Comparison of ENCODE assay signal across 1 cellular context in genomic region chr2:240136013-240136670, GRCh38.
TF ChIP-seq lines count a peak whose summit lies in the region.

TSS of gene COPS9 (minus strand) at chr2:240136305. CDS start at chr2:240136284, 21 bp downstream.

TF ChIP-seq in WTC11, 78 proteins besides CTCF, POLR2A, EP300 and RAD21 (continued from another document and continues in another):
- TF ChIP-seq ZNF671 (CRISPR knock-in tag; IDR thresholded peaks at IDR 0.05): no peak
- TF ChIP-seq OVOL2 (CRISPR knock-in tag; IDR thresholded peaks at IDR 0.05; ENCODE audit: borderline replicate concordance): no peak
- no peak for TF ChIP-seq STAT6 (CRISPR knock-in tag; conservative IDR thresholded peaks at IDR 0.05; ENCODE audit: low read depth)
- TF ChIP-seq CBFB (CRISPR knock-in tag; IDR thresholded peaks at IDR 0.05; ENCODE audit: low read depth): no peak
- TF ChIP-seq, protein P1, sequence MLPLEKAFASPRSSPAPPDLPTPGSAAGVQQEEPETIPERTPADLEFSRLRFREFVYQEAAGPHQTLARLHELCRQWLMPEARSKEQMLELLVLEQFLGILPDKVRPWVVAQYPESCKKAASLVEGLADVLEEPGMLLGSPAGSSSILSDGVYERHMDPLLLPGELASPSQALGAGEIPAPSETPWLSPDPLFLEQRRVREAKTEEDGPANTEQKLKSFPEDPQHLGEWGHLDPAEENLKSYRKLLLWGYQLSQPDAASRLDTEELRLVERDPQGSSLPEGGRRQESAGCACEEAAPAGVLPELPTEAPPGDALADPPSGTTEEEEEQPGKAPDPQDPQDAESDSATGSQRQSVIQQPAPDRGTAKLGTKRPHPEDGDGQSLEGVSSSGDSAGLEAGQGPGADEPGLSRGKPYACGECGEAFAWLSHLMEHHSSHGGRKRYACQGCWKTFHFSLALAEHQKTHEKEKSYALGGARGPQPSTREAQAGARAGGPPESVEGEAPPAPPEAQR (CRISPR knock-in tag; IDR thresholded peaks at IDR 0.05): no peak
- TF ChIP-seq NR1H2 (CRISPR knock-in tag; IDR thresholded peaks at IDR 0.05): 0 out of 2 replicates have a peak, but pooled peaks have one; percentile 17
- TF ChIP-seq, protein P2, sequence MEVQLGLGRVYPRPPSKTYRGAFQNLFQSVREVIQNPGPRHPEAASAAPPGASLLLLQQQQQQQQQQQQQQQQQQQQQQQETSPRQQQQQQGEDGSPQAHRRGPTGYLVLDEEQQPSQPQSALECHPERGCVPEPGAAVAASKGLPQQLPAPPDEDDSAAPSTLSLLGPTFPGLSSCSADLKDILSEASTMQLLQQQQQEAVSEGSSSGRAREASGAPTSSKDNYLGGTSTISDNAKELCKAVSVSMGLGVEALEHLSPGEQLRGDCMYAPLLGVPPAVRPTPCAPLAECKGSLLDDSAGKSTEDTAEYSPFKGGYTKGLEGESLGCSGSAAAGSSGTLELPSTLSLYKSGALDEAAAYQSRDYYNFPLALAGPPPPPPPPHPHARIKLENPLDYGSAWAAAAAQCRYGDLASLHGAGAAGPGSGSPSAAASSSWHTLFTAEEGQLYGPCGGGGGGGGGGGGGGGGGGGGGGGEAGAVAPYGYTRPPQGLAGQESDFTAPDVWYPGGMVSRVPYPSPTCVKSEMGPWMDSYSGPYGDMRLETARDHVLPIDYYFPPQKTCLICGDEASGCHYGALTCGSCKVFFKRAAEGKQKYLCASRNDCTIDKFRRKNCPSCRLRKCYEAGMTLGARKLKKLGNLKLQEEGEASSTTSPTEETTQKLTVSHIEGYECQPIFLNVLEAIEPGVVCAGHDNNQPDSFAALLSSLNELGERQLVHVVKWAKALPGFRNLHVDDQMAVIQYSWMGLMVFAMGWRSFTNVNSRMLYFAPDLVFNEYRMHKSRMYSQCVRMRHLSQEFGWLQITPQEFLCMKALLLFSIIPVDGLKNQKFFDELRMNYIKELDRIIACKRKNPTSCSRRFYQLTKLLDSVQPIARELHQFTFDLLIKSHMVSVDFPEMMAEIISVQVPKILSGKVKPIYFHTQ (CRISPR knock-in tag; IDR thresholded peaks at IDR 0.05): 0 out of 2 replicates have a peak, but pooled peaks have one; percentile 41
- TF ChIP-seq ZBTB21 (CRISPR knock-in tag; IDR thresholded peaks at IDR 0.05; ENCODE audit: borderline replicate concordance): peak; percentile 88
- no peak for TF ChIP-seq ZNF396 (CRISPR knock-in tag; IDR thresholded peaks at IDR 0.05; ENCODE audit: borderline replicate concordance)
- no peak for TF ChIP-seq NFE2L1 (CRISPR knock-in tag; IDR thresholded peaks at IDR 0.05)
- TF ChIP-seq, protein P3, sequence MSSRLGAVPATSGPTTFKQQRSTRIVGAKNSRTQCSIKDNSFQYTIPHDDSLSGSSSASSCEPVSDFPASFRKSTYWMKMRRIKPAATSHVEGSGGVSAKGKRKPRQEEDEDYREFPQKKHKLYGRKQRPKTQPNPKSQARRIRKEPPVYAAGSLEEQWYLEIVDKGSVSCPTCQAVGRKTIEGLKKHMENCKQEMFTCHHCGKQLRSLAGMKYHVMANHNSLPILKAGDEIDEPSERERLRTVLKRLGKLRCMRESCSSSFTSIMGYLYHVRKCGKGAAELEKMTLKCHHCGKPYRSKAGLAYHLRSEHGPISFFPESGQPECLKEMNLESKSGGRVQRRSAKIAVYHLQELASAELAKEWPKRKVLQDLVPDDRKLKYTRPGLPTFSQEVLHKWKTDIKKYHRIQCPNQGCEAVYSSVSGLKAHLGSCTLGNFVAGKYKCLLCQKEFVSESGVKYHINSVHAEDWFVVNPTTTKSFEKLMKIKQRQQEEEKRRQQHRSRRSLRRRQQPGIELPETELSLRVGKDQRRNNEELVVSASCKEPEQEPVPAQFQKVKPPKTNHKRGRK (CRISPR knock-in tag; IDR thresholded peaks at IDR 0.05; ENCODE audit: borderline replicate concordance): no peak
- TF ChIP-seq NFYB (CRISPR knock-in tag; conservative IDR thresholded peaks at IDR 0.05; ENCODE audit: low read depth): no peak
- TF ChIP-seq ZNF317 (CRISPR knock-in tag; IDR thresholded peaks at IDR 0.05; ENCODE audit: borderline replicate concordance, low read depth): no peak
- no peak for TF ChIP-seq TEAD4 (CRISPR knock-in tag; IDR thresholded peaks at IDR 0.05)
- no peak for TF ChIP-seq MXD4 (CRISPR knock-in tag; IDR thresholded peaks at IDR 0.05; ENCODE audit: borderline replicate concordance)
- TF ChIP-seq TP53 (CRISPR knock-in tag; IDR thresholded peaks at IDR 0.05): no peak
- TF ChIP-seq ZNF263 (CRISPR knock-in tag; IDR thresholded peaks at IDR 0.05; ENCODE audit: low read depth): no peak
- no peak for TF ChIP-seq JUN (CRISPR knock-in tag; IDR thresholded peaks at IDR 0.05)
- TF ChIP-seq ZNF425 (CRISPR knock-in tag; conservative IDR thresholded peaks at IDR 0.05): no peak
- TF ChIP-seq NR2C2 (CRISPR knock-in tag; IDR thresholded peaks at IDR 0.05): no peak
- no peak for TF ChIP-seq ZNF423 (CRISPR knock-in tag; IDR thresholded peaks at IDR 0.05)
- no peak for TF ChIP-seq RORB (CRISPR knock-in tag; IDR thresholded peaks at IDR 0.05)
- no peak for TF ChIP-seq KAT7 (CRISPR knock-in tag; IDR thresholded peaks at IDR 0.05; ENCODE audit: borderline replicate concordance)
- no peak for TF ChIP-seq SOX15 (CRISPR knock-in tag; IDR thresholded peaks at IDR 0.05)
- TF ChIP-seq ZNF281 (CRISPR knock-in tag; IDR thresholded peaks at IDR 0.05): no peak
- TF ChIP-seq IRF2 (CRISPR knock-in tag; IDR thresholded peaks at IDR 0.05; ENCODE audit: borderline replicate concordance, low read depth): no peak
- no peak for TF ChIP-seq ELF4 (CRISPR knock-in tag; IDR thresholded peaks at IDR 0.05; ENCODE audit: low read depth)
- TF ChIP-seq ZNF219 (CRISPR knock-in tag; IDR thresholded peaks at IDR 0.05; ENCODE audit: borderline replicate concordance): no peak
- peak; percentile 84 for TF ChIP-seq HMGXB4 (CRISPR knock-in tag; IDR thresholded peaks at IDR 0.05)
- no peak for TF ChIP-seq NFATC4 (CRISPR knock-in tag; IDR thresholded peaks at IDR 0.05)
- peak; percentile 8; the same call in 1 of the 2 replicates for TF ChIP-seq USF1 (CRISPR knock-in tag; IDR thresholded peaks at IDR 0.05)
- peak; percentile 60 for TF ChIP-seq ETV6 (CRISPR knock-in tag; IDR thresholded peaks at IDR 0.05)
- TF ChIP-seq NR3C1 (CRISPR knock-in tag; conservative IDR thresholded peaks at IDR 0.05; ENCODE audit: low read depth): no peak
- TF ChIP-seq, protein P4, sequence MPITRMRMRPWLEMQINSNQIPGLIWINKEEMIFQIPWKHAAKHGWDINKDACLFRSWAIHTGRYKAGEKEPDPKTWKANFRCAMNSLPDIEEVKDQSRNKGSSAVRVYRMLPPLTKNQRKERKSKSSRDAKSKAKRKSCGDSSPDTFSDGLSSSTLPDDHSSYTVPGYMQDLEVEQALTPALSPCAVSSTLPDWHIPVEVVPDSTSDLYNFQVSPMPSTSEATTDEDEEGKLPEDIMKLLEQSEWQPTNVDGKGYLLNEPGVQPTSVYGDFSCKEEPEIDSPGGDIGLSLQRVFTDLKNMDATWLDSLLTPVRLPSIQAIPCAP (CRISPR knock-in tag; IDR thresholded peaks at IDR 0.05): no peak; the same call in 1 of the 2 replicates
- TF ChIP-seq EMX1 (CRISPR knock-in tag; IDR thresholded peaks at IDR 0.05): no peak
- no peak for TF ChIP-seq ZNF532 (CRISPR knock-in tag; IDR thresholded peaks at IDR 0.05; ENCODE audit: borderline replicate concordance)
- no peak for TF ChIP-seq GTF2I (CRISPR knock-in tag; conservative IDR thresholded peaks at IDR 0.05)
- TF ChIP-seq CREM (CRISPR knock-in tag; IDR thresholded peaks at IDR 0.05): peak; percentile 68; the same call in 1 of the 2 replicates
